8 cellular contexts compared by ENCODE assay signal in the genomic region with DNA sequence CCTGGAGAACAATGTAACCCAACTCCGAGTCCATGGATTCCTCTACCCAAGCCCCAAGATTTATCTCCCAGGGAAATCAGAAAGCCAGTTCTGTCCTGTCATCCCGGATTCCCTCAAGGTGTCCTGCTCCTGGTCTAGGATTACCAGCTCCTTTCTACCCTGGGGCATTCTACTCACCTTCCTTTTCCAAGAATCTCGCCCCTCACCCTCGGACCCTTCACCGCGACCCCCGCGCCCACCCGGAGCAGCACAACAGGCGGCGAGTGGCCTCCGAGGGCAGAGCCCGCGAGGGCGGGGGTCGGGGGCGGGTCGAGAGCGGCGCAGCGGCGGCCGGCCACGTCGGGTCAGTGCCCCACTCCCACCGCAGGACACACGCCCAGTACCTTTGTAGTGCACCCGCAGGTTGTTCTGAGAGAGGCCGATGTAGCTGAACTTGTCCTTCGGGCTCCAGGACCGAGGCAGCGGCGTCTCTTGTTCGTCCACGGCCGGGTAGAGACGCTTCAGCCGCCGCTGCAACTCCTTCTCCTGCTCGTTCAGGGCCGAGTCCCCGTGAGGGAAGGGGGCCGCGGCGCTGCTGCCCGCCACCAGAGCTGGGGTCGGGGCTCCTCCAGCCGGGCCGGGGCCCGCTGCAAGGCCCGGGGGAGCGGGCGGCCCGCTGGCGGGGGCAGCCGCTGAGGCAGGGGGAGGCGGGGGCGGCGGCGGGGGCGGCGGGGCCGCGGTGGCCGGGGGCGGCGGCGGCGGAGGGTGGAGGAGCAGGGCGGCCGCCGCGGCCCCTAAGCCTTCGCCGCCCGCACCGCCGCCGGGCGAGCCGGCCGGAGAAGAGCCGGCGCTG. TPM values are rescaled to one million over a fixed set of nuclear protein-coding genes. Genes with fewer than 3 reads are reported as not detected.
DNase-seq lines count a peak whose midpoint lies in the region; ATAC-seq lines count a peak whose summit lies in the region.

No MANE protein-coding gene starts in this region.

- no peaks in the 10 kb centered on the region for H3K27me3 Mint-ChIP-seq in effector memory CD8-positive, alpha-beta T cell

- no peaks in the 10 kb centered on the region for H3K36me3 ChIP-seq in GM23248 (ENCODE audit: low read depth)
- H3K36me3 ChIP-seq in mesendoderm (ENCODE audit: control insufficient read depth, insufficient read depth, low read length), result no peaks in the 10 kb centered on the region
- H3K36me3 ChIP-seq in stomach smooth muscle (ENCODE audit: control insufficient read depth in 2 of 2, insufficient read depth in 2 of 2, low read length in 2 of 2), result no peaks in the 10 kb centered on the region

- H4K8ac ChIP-seq in mesendoderm (ENCODE audit: low read depth, low read length), result no peak overlapping the region

- no peaks in the 10 kb centered on the region for H3K9me3 ChIP-seq in GM23248 (ENCODE audit: low read depth)
- no peaks in the 10 kb centered on the region for H3K9me3 ChIP-seq in stomach smooth muscle (ENCODE audit: control insufficient read depth in 2 of 2, low read length in 2 of 2)

- H3K27ac ChIP-seq in GM23248 (peak overlapping the region; percentile 87), mesendoderm (ENCODE audit: low read depth, low read length) (peak overlapping the region; percentile 96), stomach smooth muscle (ENCODE audit: low read length) (peak overlapping the region; percentile 85)

- ATAC-seq in effector memory CD8-positive, alpha-beta T cell (replicated peaks), result no peak

- H3K9me3 Mint-ChIP-seq in effector memory CD8-positive, alpha-beta T cell, result no peaks in the 10 kb centered on the region

- peak overlapping the region; percentile 99 for H3K4me3 ChIP-seq in GM23248
- peak overlapping the region; percentile 79 for H3K4me3 ChIP-seq in mesendoderm (ENCODE audit: low read length)
- H3K4me3 ChIP-seq in stomach smooth muscle (ENCODE audit: low read length in 2 of 2), result peak overlapping the region; percentile 86 to 96

- in situ Hi-C loops in G401 (cut with HindIII; ENCODE audit: low sequenced_read_pairs), result no loop called here
- in situ Hi-C loops in GM23248 (cut with MboI), result no loop called here

- no peak overlapping the region for H3K23ac ChIP-seq in mesendoderm (ENCODE audit: low read length)

- H2BK120ac ChIP-seq in mesendoderm (ENCODE audit: low read depth, low read length), result peak overlapping the region; percentile 54

- H4K20me1 ChIP-seq in GM23248 (ENCODE audit: insufficient read depth), result no peaks in the 10 kb centered on the region; the same call in 1 of the 2 replicates

- 1% methylated on average over 32 to 78 of the region's 84 CpGs for WGBS in GM23248 (ENCODE audit: low coverage in 1 of 2, low lambda C conversion rate in 2 of 2, missing lambda C conversion rate in 2 of 2), 2 experiments
- no CpG with 5 or more reads among the region's 84 CpGs for WGBS in mesendoderm (ENCODE audit: extremely low coverage, insufficient coverage, low lambda C conversion rate)

- peak overlapping the region; percentile 84 to 98 for H3K27ac Mint-ChIP-seq in effector memory CD8-positive, alpha-beta T cell

- H3K9me2 ChIP-seq in GM23248 (ENCODE audit: insufficient read depth), result no peaks in the 10 kb centered on the region

- no peaks in the 10 kb centered on the region for H3K27me3 ChIP-seq in GM23248 (replicated peaks; ENCODE audit: insufficient read depth)
- no peaks in the 10 kb centered on the region for H3K27me3 ChIP-seq in mesendoderm (ENCODE audit: insufficient read depth, low read length, poor library complexity)
- H3K27me3 ChIP-seq in stomach smooth muscle (ENCODE audit: control insufficient read depth in 1 of 2, insufficient read depth in 2 of 2, low read length in 2 of 2), result no peaks in the 10 kb centered on the region

- peak overlapping the region; percentile 97 for H3K18ac ChIP-seq in mesendoderm (ENCODE audit: low read length)

- peaks cover 30% of the 10 kb centered on the region for H3F3A ChIP-seq in GM23248 (ENCODE audit: insufficient read depth)

- H4K5ac ChIP-seq in mesendoderm (ENCODE audit: low read length), result no peak overlapping the region

- DNase-seq in G401 (ENCODE audit: low spot score) (peak; percentile 47), GM23248 (peak; percentile 62), LoVo (ENCODE audit: low spot score) (peak; percentile 11), mesendoderm (peak; percentile 87), NCI-H1092 (lab: John Stamatoyannopoulos, UW) (no peak)
- DNase-seq in activated CD4-positive, alpha-beta T cell treated with anti-CD3 and anti-CD28 coated beads, Interleukin-2, amount 50 U/mL, for 4 hours, result peak; percentile 17 to 20
- peak; percentile 19 to 25 (median 24) for DNase-seq in effector memory CD8-positive, alpha-beta T cell

- peaks cover 7% of the 10 kb centered on the region for H3K79me1 ChIP-seq in mesendoderm (ENCODE audit: low read length)

- peaks cover 51% of the 10 kb centered on the region for H3K79me2 ChIP-seq in GM23248 (ENCODE audit: insufficient read depth)
- H3K79me2 ChIP-seq in mesendoderm (ENCODE audit: control insufficient read depth, insufficient read depth, low read length), result peaks cover 33% of the 10 kb centered on the region

- peaks cover 24% of the 10 kb centered on the region for H3K4me1 ChIP-seq in GM23248 (ENCODE audit: insufficient read depth)
- no peaks in the 10 kb centered on the region for H3K4me1 ChIP-seq in mesendoderm (ENCODE audit: control insufficient read depth, low read depth, low read length)
- peaks cover 14% of the 10 kb centered on the region for H3K4me1 ChIP-seq in stomach smooth muscle (ENCODE audit: control insufficient read depth, insufficient read depth, low read length)

- H3K36me3 Mint-ChIP-seq in effector memory CD8-positive, alpha-beta T cell (ENCODE audit: insufficient read depth), result peaks cover 19% of the 10 kb centered on the region

- no peak overlapping the region for H2AK5ac ChIP-seq in mesendoderm (ENCODE audit: low read length)

- peaks cover 27 to 38% of the 10 kb centered on the region in 2 donors for H3K4me1 Mint-ChIP-seq in effector memory CD8-positive, alpha-beta T cell (ENCODE audit: low read depth in 2 of 2)

- peak overlapping the region; percentile 93 for H3K4ac ChIP-seq in mesendoderm (ENCODE audit: low read depth, low read length)

- H3K56ac ChIP-seq in mesendoderm (ENCODE audit: low read length), result peak overlapping the region; percentile 92

- peak overlapping the region; percentile 92 for H3K9ac ChIP-seq in GM23248
- H3K9ac ChIP-seq in mesendoderm (ENCODE audit: low read length), result peak overlapping the region; percentile 91
- H3K9ac ChIP-seq in stomach smooth muscle (ENCODE audit: low read length in 2 of 2), result peak overlapping the region; percentile 88 to 93

- H3K4me2 ChIP-seq in GM23248 (ENCODE audit: unreplicated experiment), result peak overlapping the region; percentile 89
- H3K4me2 ChIP-seq in mesendoderm (ENCODE audit: low read length), result peak overlapping the region; percentile 92

- H2BK5ac ChIP-seq in mesendoderm (ENCODE audit: low read length), result no peak overlapping the region

- peak overlapping the region; percentile 79 to 86 for H3K4me3 Mint-ChIP-seq in effector memory CD8-positive, alpha-beta T cell

- H2BK15ac ChIP-seq in mesendoderm (replicated peaks; ENCODE audit: low read depth), result no peak overlapping the region

- peak overlapping the region; percentile 68 for H2AFZ ChIP-seq in GM23248

RNA-seq across cellular contexts. Expression of a gene that starts 0.9 kb away (rescaled TPM):
- 20.7 and 36.3 TPM in 2 replicates for total RNA-seq in G401 (2014; rRNA removed; shearing (Covaris generic))
- 28.3 and 29.8 TPM in 2 replicates for total RNA-seq in GM23248 (2014; rRNA removed; shearing (Covaris generic))
- 8.0 and 8.8 TPM in 2 replicates for polyA plus RNA-seq in GM23248 (2016; fragmentation: Nextera tagmentation; extraction: Ambion mirVana)
- polyA plus RNA-seq in mesendoderm (2013, experiment 1 of 2), result 23.1 TPM
- polyA plus RNA-seq in mesendoderm (2013, experiment 2 of 2), result 23.4 TPM
